ENCODE assay signal across 16 cellular contexts in genomic region chr15:25784876-25785642, GRCh38.
A peak's percentile ranks its signal among the peaks of the same experiment; 100 is the strongest.
DNase-seq lines count a peak whose midpoint lies in the region; ATAC-seq and TF ChIP-seq lines count a peak whose summit lies in the region.
"Had no signal": no experiment of that assay in that cellular context is flagged by ENCODE, and none has a peak within 500 bp of the region (broad histone marks: within the 10 kb centered on the region; RNA-seq: fewer than 3 reads in every experiment).

No MANE protein-coding gene starts in this region.

- peak; percentile 15 to 22 for ATAC-seq in lower lobe of right lung
- no peak for ATAC-seq in HG02970 (IDR thresholded peaks at IDR 0.05; ENCODE audit: low FRiP score, unreplicated experiment)
- ATAC-seq: PC-3, sciatic nerve had no signal

- DNase-seq in AG04449 (ENCODE audit: low read depth, low spot score) (peak; percentile 89), ELR (ENCODE audit: low read depth) (peak; percentile 16), astrocyte of the spinal cord (ENCODE audit: low read depth, low spot score) (peak; percentile 62), lower lobe of right lung (no peak), NK-92 (lab: John Stamatoyannopoulos, UW; ENCODE audit: unreplicated experiment) (no peak)
- no peak for DNase-seq in effector CD4-positive, alpha-beta T cell
- DNase-seq in stimulated activated CD4-positive, alpha-beta T cell treated with anti-CD3 and anti-CD28 coated beads, Interleukin-12 subunit alpha, Interleukin-12 subunit beta, amount 100 ng/mL, for 4 hours, result no peak
- DNase-seq: endodermal cell, KBM-7, NCI-H2081, PC-3, T-helper 9 cell had no signal

- H3K4me1 ChIP-seq in lower lobe of right lung, result peaks cover 39% of the 10 kb centered on the region
- H3K4me1 ChIP-seq: HAP-1 had no signal

- CTCF ChIA-PET in AG04449 (lab: Yijun Ruan, JAX), result interaction anchor here (0.7 to 4.1 kb wide), 9 partner anchors 10 to 149 kb away, joined by 3 to 41 read pairs (median 4); no protein-coding TSS in a partner anchor

- H3K27me3 ChIP-seq in lower lobe of right lung (ENCODE audit: low read depth), result no peaks in the 10 kb centered on the region
- H3K27me3 ChIP-seq: upper lobe of left lung had no signal

- H3K9me3 ChIP-seq in lower lobe of right lung, result no peaks in the 10 kb centered on the region
- H3K9me3 ChIP-seq: HAP-1, upper lobe of left lung had no signal

- no peak for TF ChIP-seq CTCF in AG04449 (IDR thresholded peaks at IDR 0.05; ENCODE audit: insufficient read depth, low read length, missing control alignments)
- no peak for TF ChIP-seq CTCF in astrocyte of the spinal cord (IDR thresholded peaks at IDR 0.05; ENCODE audit: low read depth, low read length)
- no peak for TF ChIP-seq CTCF in lower lobe of right lung (IDR thresholded peaks at IDR 0.05)

- in situ Hi-C loops in astrocyte of the spinal cord (cut with HindIII; ENCODE audit: low sequenced_read_pairs), result no loop called here

- H3K4me3 ChIP-seq in AG04449 (ENCODE audit: low read depth, low read length) (no peak overlapping the region), astrocyte of the spinal cord (ENCODE audit: low read depth, low read length) (no peak overlapping the region), lower lobe of right lung (no peak overlapping the region)
- H3K4me3 ChIP-seq: HAP-1, upper lobe of left lung had no signal

- H3K27ac ChIP-seq in lower lobe of right lung, result no peak overlapping the region

- intact Hi-C loops in lower lobe of right lung (cut with DNase I), result no loop called here

- POLR2A ChIA-PET in AG04449 (lab: Yijun Ruan, JAX), result interaction anchor here (0.6 to 2.5 kb wide), 8 partner anchors 10 to 99 kb away, joined by 3 to 11 read pairs (median 4); no protein-coding TSS in a partner anchor

- H3K36me3 ChIP-seq in lower lobe of right lung, result peaks cover 12% of the 10 kb centered on the region

Comparison
In these comparisons a context has a peak if more than half of its experiments do, and no peak if none do; other contexts are left out.
1. DNase-seq: peak in AG04449 (single experiment), ELR (single experiment) and astrocyte of the spinal cord (single experiment); none in lower lobe of right lung (single experiment), NK-92 (single experiment), effector CD4-positive, alpha-beta T cell (single experiment) and stimulated activated CD4-positive, alpha-beta T cell treated with anti-CD3 and anti-CD28 coated beads, Interleukin-12 subunit alpha, Interleukin-12 subunit beta, amount 100 ng/mL, for 4 hours (single experiment).